ENCODE assay signal across 9 cellular contexts in the genomic region with DNA sequence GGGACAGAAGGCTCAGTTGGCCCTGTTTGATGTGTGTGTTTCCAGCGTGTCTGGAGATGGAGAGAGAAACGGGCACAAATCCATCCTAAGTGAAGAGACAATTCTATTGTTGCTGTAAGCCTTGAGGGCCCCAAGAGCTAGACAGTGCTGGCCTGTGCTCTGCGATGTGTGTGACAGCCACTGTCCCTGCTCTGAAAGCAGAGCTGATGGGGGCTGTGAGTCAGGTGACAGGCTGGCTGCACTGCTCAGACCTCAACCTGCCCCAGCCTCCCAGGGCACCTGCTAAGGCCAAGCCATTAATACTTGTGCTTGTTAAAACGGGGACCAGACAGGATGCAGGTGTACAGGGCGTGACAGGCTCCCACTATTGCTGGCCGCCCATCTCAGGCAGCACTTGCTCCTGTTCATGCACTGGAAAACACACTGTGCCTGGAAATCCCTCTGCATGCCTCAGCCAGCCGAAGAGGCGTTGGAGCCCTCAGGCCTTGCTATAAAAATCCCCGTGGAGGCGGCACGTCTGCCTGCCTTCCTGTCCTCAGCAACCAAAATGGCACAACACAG. TPM values are rescaled to one million over a fixed set of nuclear protein-coding genes. Genes with fewer than 3 reads are reported as not detected.
DNase-seq lines count a peak whose midpoint lies in the region; ATAC-seq and TF ChIP-seq lines count a peak whose summit lies in the region.
"Had no signal": no experiment of that assay in that cellular context is flagged by ENCODE, and none has a peak within 500 bp of the region (broad histone marks: within the 10 kb centered on the region; RNA-seq: fewer than 3 reads in every experiment).

No MANE protein-coding gene starts in this region.

- no peaks in the 10 kb centered on the region for H3K27me3 ChIP-seq in RWPE2 (ENCODE audit: insufficient read depth, poor library complexity, severe bottlenecking)
- no peaks in the 10 kb centered on the region for H3K27me3 ChIP-seq in WERI-Rb-1 (ENCODE audit: insufficient read depth, low read depth, severe bottlenecking)

- peak; percentile 52 for ATAC-seq in GM21619 (IDR thresholded peaks at IDR 0.05; ENCODE audit: unreplicated experiment)
- ATAC-seq in RWPE2 (ENCODE audit: low read depth), result peak; percentile 42
- ATAC-seq in HG02571 (IDR thresholded peaks at IDR 0.05; ENCODE audit: unreplicated experiment), result no peak
- no peak for ATAC-seq in activated CD8-positive, alpha-beta memory T cell treated with anti-CD3 and anti-CD28 coated beads, Interleukin-2, amount 10 ng/mL, durations not matched to agents 7 days and 5 days
- no peak for ATAC-seq in WTC11

- H3K36me3 Mint-ChIP-seq in activated CD8-positive, alpha-beta memory T cell treated with anti-CD3 and anti-CD28 coated beads, Interleukin-2, amount 10 ng/mL, durations not matched to agents 7 days and 5 days, result peaks cover 18% of the 10 kb centered on the region
- peaks cover 17% of the 10 kb centered on the region for H3K36me3 Mint-ChIP-seq in WTC11

- no peak for TF ChIP-seq CTCF in RWPE2 (IDR thresholded peaks at IDR 0.05; ENCODE audit: poor library complexity, severe bottlenecking)
- no peak for TF ChIP-seq CTCF in WERI-Rb-1 (IDR thresholded peaks at IDR 0.05; ENCODE audit: low read depth, low read length)
- no peak for TF ChIP-seq CTCF in WTC11 (IDR thresholded peaks at IDR 0.05)

- DNase-seq in EH (ENCODE audit: low read depth) (peak; percentile 15), RWPE2 (ENCODE audit: low spot score) (no peak), mesenteric fat pad (ENCODE audit: low spot score) (peak; percentile 79), WERI-Rb-1 (no peak), WTC11 (ENCODE audit: low spot score) (no peak)
- DNase-seq in activated CD8-positive, alpha-beta memory T cell treated with anti-CD3 and anti-CD28 coated beads, Interleukin-2, amount 10 ng/mL, durations not matched to agents 7 days and 5 days, result no peak
- DNase-seq: NCI-H1048 had no signal

- POLR2A ChIA-PET in WTC11 (lab: Charles Lee), result no interaction called here

- H3K27ac Mint-ChIP-seq in activated CD8-positive, alpha-beta memory T cell treated with anti-CD3 and anti-CD28 coated beads, Interleukin-2, amount 10 ng/mL, durations not matched to agents 7 days and 5 days, result no peak overlapping the region
- no peak overlapping the region for H3K27ac Mint-ChIP-seq in WTC11

- H3K27me3 Mint-ChIP-seq in activated CD8-positive, alpha-beta memory T cell treated with anti-CD3 and anti-CD28 coated beads, Interleukin-2, amount 10 ng/mL, durations not matched to agents 7 days and 5 days, result no peaks in the 10 kb centered on the region
- H3K27me3 Mint-ChIP-seq in WTC11 (ENCODE audit: low read depth), result peaks cover 3% of the 10 kb centered on the region; the same call in 1 of the 2 replicates

- no peak overlapping the region for H3K4me3 ChIP-seq in RWPE2 (ENCODE audit: severe bottlenecking)
- H3K4me3 ChIP-seq in WERI-Rb-1 (ENCODE audit: low read depth, low read length), result no peak overlapping the region

- CTCF ChIA-PET in activated CD8-positive, alpha-beta memory T cell treated with anti-CD3 and anti-CD28 coated beads, Interleukin-2, amount 10 ng/mL, durations not matched to agents 7 days and 5 days (lab: Charles Lee), result interaction anchor here (0.8 to 1.4 kb wide), 4 partner anchors 13 to 114 kb away, joined by 3 to 6 read pairs (median 4); no protein-coding TSS in a partner anchor
- CTCF ChIA-PET in WTC11 (lab: Charles Lee), result interaction anchor here (1.4 to 3.6 kb wide), 3 partner anchors 22 to 113 kb away, joined by 7 to 25 read pairs (median 10); no protein-coding TSS in a partner anchor

- no peaks in the 10 kb centered on the region for H3K36me3 ChIP-seq in RWPE2 (ENCODE audit: low read depth)
- no peaks in the 10 kb centered on the region for H3K36me3 ChIP-seq in WERI-Rb-1

- no peaks in the 10 kb centered on the region for H3K4me1 ChIP-seq in RWPE2 (ENCODE audit: insufficient read depth, poor library complexity, severe bottlenecking)

- H3K4me1 Mint-ChIP-seq in activated CD8-positive, alpha-beta memory T cell treated with anti-CD3 and anti-CD28 coated beads, Interleukin-2, amount 10 ng/mL, durations not matched to agents 7 days and 5 days, result peaks cover 28% of the 10 kb centered on the region
- peaks cover 20% of the 10 kb centered on the region for H3K4me1 Mint-ChIP-seq in WTC11

- peaks cover 10% of the 10 kb centered on the region for H3K9me3 Mint-ChIP-seq in activated CD8-positive, alpha-beta memory T cell treated with anti-CD3 and anti-CD28 coated beads, Interleukin-2, amount 10 ng/mL, durations not matched to agents 7 days and 5 days (ENCODE audit: low read depth)
- H3K9me3 Mint-ChIP-seq in WTC11, result peaks cover 25% of the 10 kb centered on the region

- H3K9me3 ChIP-seq in RWPE2 (ENCODE audit: severe bottlenecking) (peaks cover 5% of the 10 kb centered on the region), WERI-Rb-1 (ENCODE audit: severe bottlenecking) (peaks cover 6% of the 10 kb centered on the region)

- H3K4me3 Mint-ChIP-seq in activated CD8-positive, alpha-beta memory T cell treated with anti-CD3 and anti-CD28 coated beads, Interleukin-2, amount 10 ng/mL, durations not matched to agents 7 days and 5 days, result no peak overlapping the region
- H3K4me3 Mint-ChIP-seq in WTC11, result no peak overlapping the region

- H3K27ac ChIP-seq in RWPE2 (ENCODE audit: poor library complexity, severe bottlenecking) (no peak overlapping the region), WERI-Rb-1 (no peak overlapping the region)

TF ChIP-seq in WTC11, 78 proteins besides CTCF, POLR2A, EP300 and RAD21 (continues in another document):
- TF ChIP-seq PREB (CRISPR knock-in tag; IDR thresholded peaks at IDR 0.05; ENCODE audit: borderline replicate concordance) (no peak), FOXK1 (CRISPR knock-in tag; IDR thresholded peaks at IDR 0.05) (no peak), GTF2I (CRISPR knock-in tag; conservative IDR thresholded peaks at IDR 0.05) (no peak), NFYB (CRISPR knock-in tag; conservative IDR thresholded peaks at IDR 0.05; ENCODE audit: low read depth) (no peak), SP1 (CRISPR knock-in tag; conservative IDR thresholded peaks at IDR 0.05) (no peak), GRHL2 (CRISPR knock-in tag; IDR thresholded peaks at IDR 0.05; ENCODE audit: insufficient replicate concordance, severe bottlenecking) (no peak), RELA (CRISPR knock-in tag; IDR thresholded peaks at IDR 0.05; ENCODE audit: borderline replicate concordance) (no peak)
- TF ChIP-seq, protein P1, sequence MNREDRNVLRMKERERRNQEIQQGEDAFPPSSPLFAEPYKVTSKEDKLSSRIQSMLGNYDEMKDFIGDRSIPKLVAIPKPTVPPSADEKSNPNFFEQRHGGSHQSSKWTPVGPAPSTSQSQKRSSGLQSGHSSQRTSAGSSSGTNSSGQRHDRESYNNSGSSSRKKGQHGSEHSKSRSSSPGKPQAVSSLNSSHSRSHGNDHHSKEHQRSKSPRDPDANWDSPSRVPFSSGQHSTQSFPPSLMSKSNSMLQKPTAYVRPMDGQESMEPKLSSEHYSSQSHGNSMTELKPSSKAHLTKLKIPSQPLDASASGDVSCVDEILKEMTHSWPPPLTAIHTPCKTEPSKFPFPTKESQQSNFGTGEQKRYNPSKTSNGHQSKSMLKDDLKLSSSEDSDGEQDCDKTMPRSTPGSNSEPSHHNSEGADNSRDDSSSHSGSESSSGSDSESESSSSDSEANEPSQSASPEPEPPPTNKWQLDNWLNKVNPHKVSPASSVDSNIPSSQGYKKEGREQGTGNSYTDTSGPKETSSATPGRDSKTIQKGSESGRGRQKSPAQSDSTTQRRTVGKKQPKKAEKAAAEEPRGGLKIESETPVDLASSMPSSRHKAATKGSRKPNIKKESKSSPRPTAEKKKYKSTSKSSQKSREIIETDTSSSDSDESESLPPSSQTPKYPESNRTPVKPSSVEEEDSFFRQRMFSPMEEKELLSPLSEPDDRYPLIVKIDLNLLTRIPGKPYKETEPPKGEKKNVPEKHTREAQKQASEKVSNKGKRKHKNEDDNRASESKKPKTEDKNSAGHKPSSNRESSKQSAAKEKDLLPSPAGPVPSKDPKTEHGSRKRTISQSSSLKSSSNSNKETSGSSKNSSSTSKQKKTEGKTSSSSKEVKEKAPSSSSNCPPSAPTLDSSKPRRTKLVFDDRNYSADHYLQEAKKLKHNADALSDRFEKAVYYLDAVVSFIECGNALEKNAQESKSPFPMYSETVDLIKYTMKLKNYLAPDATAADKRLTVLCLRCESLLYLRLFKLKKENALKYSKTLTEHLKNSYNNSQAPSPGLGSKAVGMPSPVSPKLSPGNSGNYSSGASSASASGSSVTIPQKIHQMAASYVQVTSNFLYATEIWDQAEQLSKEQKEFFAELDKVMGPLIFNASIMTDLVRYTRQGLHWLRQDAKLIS (CRISPR knock-in tag; IDR thresholded peaks at IDR 0.05; ENCODE audit: borderline replicate concordance), result no peak
- TF ChIP-seq, protein P2, sequence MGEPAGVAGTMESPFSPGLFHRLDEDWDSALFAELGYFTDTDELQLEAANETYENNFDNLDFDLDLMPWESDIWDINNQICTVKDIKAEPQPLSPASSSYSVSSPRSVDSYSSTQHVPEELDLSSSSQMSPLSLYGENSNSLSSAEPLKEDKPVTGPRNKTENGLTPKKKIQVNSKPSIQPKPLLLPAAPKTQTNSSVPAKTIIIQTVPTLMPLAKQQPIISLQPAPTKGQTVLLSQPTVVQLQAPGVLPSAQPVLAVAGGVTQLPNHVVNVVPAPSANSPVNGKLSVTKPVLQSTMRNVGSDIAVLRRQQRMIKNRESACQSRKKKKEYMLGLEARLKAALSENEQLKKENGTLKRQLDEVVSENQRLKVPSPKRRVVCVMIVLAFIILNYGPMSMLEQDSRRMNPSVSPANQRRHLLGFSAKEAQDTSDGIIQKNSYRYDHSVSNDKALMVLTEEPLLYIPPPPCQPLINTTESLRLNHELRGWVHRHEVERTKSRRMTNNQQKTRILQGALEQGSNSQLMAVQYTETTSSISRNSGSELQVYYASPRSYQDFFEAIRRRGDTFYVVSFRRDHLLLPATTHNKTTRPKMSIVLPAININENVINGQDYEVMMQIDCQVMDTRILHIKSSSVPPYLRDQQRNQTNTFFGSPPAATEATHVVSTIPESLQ (CRISPR knock-in tag; IDR thresholded peaks at IDR 0.05), result no peak

RNA-seq across cellular contexts. Expression of gene SEMA4D, which starts 44.6 kb away (rescaled TPM):
- total RNA-seq in mesenteric fat pad, result 16.9 TPM
- total RNA-seq in activated CD8-positive, alpha-beta memory T cell treated with anti-CD3 and anti-CD28 coated beads, Interleukin-2, amount 10 ng/mL, durations not matched to agents 7 days and 5 days, result 100 to 1,000 TPM; 408 to 525 TPM
- total RNA-seq in WTC11 (2021), result 60.5 to 67.8 TPM (median 65.2 TPM) in 3 replicates

Comparison
In these comparisons a context has a peak if more than half of its experiments do, and no peak if none do; other contexts are left out.
1. DNase-seq: peak in EH (single experiment) and mesenteric fat pad (single experiment); none in RWPE2 (single experiment), activated CD8-positive, alpha-beta memory T cell treated with anti-CD3 and anti-CD28 coated beads, Interleukin-2, amount 10 ng/mL, durations not matched to agents 7 days and 5 days (single experiment), WERI-Rb-1 (single experiment) and WTC11 (single experiment).
2. ATAC-seq: peak in GM21619 (single experiment) and RWPE2 (single experiment); none in HG02571 (single experiment), activated CD8-positive, alpha-beta memory T cell treated with anti-CD3 and anti-CD28 coated beads, Interleukin-2, amount 10 ng/mL, durations not matched to agents 7 days and 5 days (single experiment) and WTC11 (single experiment).